Comparison of ENCODE assay signal across 1 cellular context in genomic region chr2:37918742-37919186, GRCh38.
TF ChIP-seq lines count a peak whose summit lies in the region.

No MANE protein-coding gene starts in this region.

TF ChIP-seq in HepG2, 621 proteins besides CTCF, POLR2A, EP300 and RAD21 (continued from another document and continues in another):
- TF ChIP-seq NFE2L1 (CRISPR knock-in tag; IDR thresholded peaks at IDR 0.05; ENCODE audit: borderline replicate concordance) (no peak), NFRKB (IDR thresholded peaks at IDR 0.05) (no peak), RORA (CRISPR knock-in tag; IDR thresholded peaks at IDR 0.05) (no peak), ETV5 (CRISPR knock-in tag; IDR thresholded peaks at IDR 0.05; ENCODE audit: borderline replicate concordance) (peak; percentile 94), ZNF687 (CRISPR knock-in tag; IDR thresholded peaks at IDR 0.05) (no peak), PPARG (CRISPR knock-in tag; conservative IDR thresholded peaks at IDR 0.05) (peak; percentile 100), ATF6 (CRISPR knock-in tag; conservative IDR thresholded peaks at IDR 0.05) (no peak; the same call in 1 of the 2 replicates), ESRRA (CRISPR knock-in tag; IDR thresholded peaks at IDR 0.05; ENCODE audit: low read depth) (peak; percentile 31; the same call in 1 of the 2 replicates), NCOR1 (IDR thresholded peaks at IDR 0.05; ENCODE audit: borderline replicate concordance, low read length) (peak; percentile 99), ZNF230 (CRISPR knock-in tag; IDR thresholded peaks at IDR 0.05) (no peak), ZHX2 (IDR thresholded peaks at IDR 0.05; ENCODE audit: low read depth) (peak; percentile 60; the same call in 1 of the 2 replicates), ZHX2 (CRISPR knock-in tag; IDR thresholded peaks at IDR 0.05; ENCODE audit: borderline replicate concordance) (no peak), ZNF704 (CRISPR knock-in tag; IDR thresholded peaks at IDR 0.05; ENCODE audit: borderline replicate concordance) (no peak), TOE1 (CRISPR knock-in tag; IDR thresholded peaks at IDR 0.05) (peak; percentile 79; the same call in 1 of the 2 replicates), AFF4 (CRISPR knock-in tag; IDR thresholded peaks at IDR 0.05) (no peak), ATRX (CRISPR knock-in tag; IDR thresholded peaks at IDR 0.05; ENCODE audit: borderline replicate concordance) (no peak), ZMAT3 (CRISPR knock-in tag; conservative IDR thresholded peaks at IDR 0.05) (peak; percentile 51; the same call in 1 of the 2 replicates), ZNF792 (CRISPR knock-in tag; IDR thresholded peaks at IDR 0.05) (peak; percentile 86), ZBTB26 (CRISPR knock-in tag; IDR thresholded peaks at IDR 0.05; ENCODE audit: borderline replicate concordance) (no peak), ZBTB7A (CRISPR knock-in tag; IDR thresholded peaks at IDR 0.05) (no peak), ZNF18 (CRISPR knock-in tag; IDR thresholded peaks at IDR 0.05; ENCODE audit: insufficient replicate concordance) (peak; percentile 29), CEBPB (IDR thresholded peaks at IDR 0.05; ENCODE audit: borderline replicate concordance, low read depth, low read length) (peak; percentile 96), PATZ1 (CRISPR knock-in tag; IDR thresholded peaks at IDR 0.05) (peak; percentile 64), ZNF605 (CRISPR knock-in tag; IDR thresholded peaks at IDR 0.05) (no peak), TIGD3 (CRISPR knock-in tag; IDR thresholded peaks at IDR 0.05; ENCODE audit: borderline replicate concordance) (0 out of 2 replicates have a peak, but pooled peaks have one; percentile 75), ZMYM4 (CRISPR knock-in tag; IDR thresholded peaks at IDR 0.05) (peak; percentile 84), NPAS2 (CRISPR knock-in tag; IDR thresholded peaks at IDR 0.05; ENCODE audit: borderline replicate concordance) (no peak), CENPX (CRISPR knock-in tag; IDR thresholded peaks at IDR 0.05) (no peak), MTERF4 (CRISPR knock-in tag; IDR thresholded peaks at IDR 0.05) (no peak)
